In genomic region chr1:59759156-59759925, GRCh38 we compare ENCODE assay signal across 8 cellular contexts. TPM values are rescaled to one million over a fixed set of nuclear protein-coding genes. Genes with fewer than 3 reads are reported as not detected.
DNase-seq lines count a peak whose midpoint lies in the region; ATAC-seq and TF ChIP-seq lines count a peak whose summit lies in the region.

No MANE protein-coding gene starts in this region.

- no peaks in the 10 kb centered on the region for H3K27me3 Mint-ChIP-seq in activated naive CD4-positive, alpha-beta T cell treated with anti-CD3 and anti-CD28 coated beads, Interleukin-2, amount 50 U/mL, for 24 hours

- TF ChIP-seq CTCF in GM10266 (IDR thresholded peaks at IDR 0.05; ENCODE audit: control insufficient read depth, insufficient read depth, low read depth, missing control alignments) (peak; percentile 95), parathyroid adenoma (IDR thresholded peaks at IDR 0.05) (peak; percentile 86), tibial nerve (IDR thresholded peaks at IDR 0.05) (peak; percentile 92 to 97 (median 95))

- H3K36me3 ChIP-seq in SK-N-MC (ENCODE audit: insufficient read depth, low read length) = no peaks in the 10 kb centered on the region
- no peaks in the 10 kb centered on the region for H3K36me3 ChIP-seq in parathyroid adenoma (ENCODE audit: control insufficient read depth, insufficient read depth, low read length)
- no peaks in the 10 kb centered on the region for H3K36me3 ChIP-seq in tibial nerve

- peak overlapping the region; percentile 52 for H3K4me2 ChIP-seq in parathyroid adenoma (ENCODE audit: low read length)

- peaks cover 4% of the 10 kb centered on the region for H3K4me1 Mint-ChIP-seq in activated naive CD4-positive, alpha-beta T cell treated with anti-CD3 and anti-CD28 coated beads, Interleukin-2, amount 50 U/mL, for 24 hours

- ATAC-seq in HG02571 (IDR thresholded peaks at IDR 0.05; ENCODE audit: unreplicated experiment) = peak; percentile 82

- H3K9me3 Mint-ChIP-seq in activated naive CD4-positive, alpha-beta T cell treated with anti-CD3 and anti-CD28 coated beads, Interleukin-2, amount 50 U/mL, for 24 hours = no peaks in the 10 kb centered on the region

- no peaks in the 10 kb centered on the region for H3K36me3 Mint-ChIP-seq in activated naive CD4-positive, alpha-beta T cell treated with anti-CD3 and anti-CD28 coated beads, Interleukin-2, amount 50 U/mL, for 24 hours

- WGBS in tibial nerve, 2 donors = 6 to 8% methylated on average over 11 of the region's 11 CpGs

- no peaks in the 10 kb centered on the region for H3K9me3 ChIP-seq in SK-N-MC (ENCODE audit: low read depth, low read length)
- no peaks in the 10 kb centered on the region for H3K9me3 ChIP-seq in parathyroid adenoma (ENCODE audit: control insufficient read depth, low read length)
- H3K9me3 ChIP-seq in tibial nerve = no peaks in the 10 kb centered on the region

- H3K27me3 ChIP-seq in parathyroid adenoma (ENCODE audit: control insufficient read depth, insufficient read depth, low read length) = no peaks in the 10 kb centered on the region
- no peaks in the 10 kb centered on the region for H3K27me3 ChIP-seq in tibial nerve

- H3K4me3 ChIP-seq in SK-N-MC (peak overlapping the region; percentile 72), parathyroid adenoma (ENCODE audit: low read depth, low read length) (no peak overlapping the region), tibial nerve (peak overlapping the region in 2 of 4 donors; percentile 16 to 30)

- peak in 1 of 2 donors; percentile 88 for TF ChIP-seq EP300 in tibial nerve (IDR thresholded peaks at IDR 0.05)

- H3K9ac ChIP-seq in SK-N-MC (ENCODE audit: insufficient read length) (peak overlapping the region; percentile 62), parathyroid adenoma (no peak overlapping the region)

- no peak for TF ChIP-seq POLR2A in tibial nerve (IDR thresholded peaks at IDR 0.05)

- H3K27ac ChIP-seq in SK-N-MC (no peak overlapping the region), parathyroid adenoma (no peak overlapping the region), tibial nerve (peak overlapping the region in 3 of 4 donors; percentile 41 to 85 (median 84))

- peak overlapping the region; percentile 63 for H3K4me3 Mint-ChIP-seq in activated naive CD4-positive, alpha-beta T cell treated with anti-CD3 and anti-CD28 coated beads, Interleukin-2, amount 50 U/mL, for 24 hours

- intact Hi-C loops in head of caudate nucleus (cut with DNase I) = loop anchor here (2.0 kb wide), 2 partner anchors 57 to 1021 kb away; no protein-coding TSS in a partner anchor

- peaks cover 4% of the 10 kb centered on the region for H3K4me1 ChIP-seq in parathyroid adenoma
- peaks cover 0 to 38% (median 8%) of the 10 kb centered on the region in 4 donors for H3K4me1 ChIP-seq in tibial nerve

- no peaks in the 10 kb centered on the region for H3K79me2 ChIP-seq in parathyroid adenoma

- DNase-seq in GM10266 (ENCODE audit: extremely low spot score) (peak; percentile 75), NAMALWA (ENCODE audit: low spot score) (peak; percentile 84), SK-N-MC (ENCODE audit: low read depth, low spot score) (peak; percentile 64), head of caudate nucleus (peak; percentile 74 to 94 (median 86)), tibial nerve (ENCODE audit: low spot score in 2 of 2) (peak; percentile 76 to 84)

- peak overlapping the region; percentile 72 for H2AFZ ChIP-seq in parathyroid adenoma

- H3K27ac Mint-ChIP-seq in activated naive CD4-positive, alpha-beta T cell treated with anti-CD3 and anti-CD28 coated beads, Interleukin-2, amount 50 U/mL, for 24 hours = no peak overlapping the region

RNA-seq across cellular contexts. Expression of gene HOOK1, which starts 55.4 kb away (rescaled TPM):
- total RNA-seq in tibial nerve = under 1 TPM; under 0.01 to 0.87 (median 0.61) TPM

Comparison
In these comparisons a context has a peak if more than half of its experiments do, and no peak if none do; other contexts are left out.
1. H3K27ac ChIP-seq: peak in tibial nerve (3 of 4); none in SK-N-MC (single experiment) and parathyroid adenoma (single experiment).
2. Peak in every context shown above with its lines, with median percentiles within 50 percentile points of each other: DNase-seq and CTCF ChIP-seq.